Comparison of ENCODE assay signal across 8 cellular contexts in the genomic region with DNA sequence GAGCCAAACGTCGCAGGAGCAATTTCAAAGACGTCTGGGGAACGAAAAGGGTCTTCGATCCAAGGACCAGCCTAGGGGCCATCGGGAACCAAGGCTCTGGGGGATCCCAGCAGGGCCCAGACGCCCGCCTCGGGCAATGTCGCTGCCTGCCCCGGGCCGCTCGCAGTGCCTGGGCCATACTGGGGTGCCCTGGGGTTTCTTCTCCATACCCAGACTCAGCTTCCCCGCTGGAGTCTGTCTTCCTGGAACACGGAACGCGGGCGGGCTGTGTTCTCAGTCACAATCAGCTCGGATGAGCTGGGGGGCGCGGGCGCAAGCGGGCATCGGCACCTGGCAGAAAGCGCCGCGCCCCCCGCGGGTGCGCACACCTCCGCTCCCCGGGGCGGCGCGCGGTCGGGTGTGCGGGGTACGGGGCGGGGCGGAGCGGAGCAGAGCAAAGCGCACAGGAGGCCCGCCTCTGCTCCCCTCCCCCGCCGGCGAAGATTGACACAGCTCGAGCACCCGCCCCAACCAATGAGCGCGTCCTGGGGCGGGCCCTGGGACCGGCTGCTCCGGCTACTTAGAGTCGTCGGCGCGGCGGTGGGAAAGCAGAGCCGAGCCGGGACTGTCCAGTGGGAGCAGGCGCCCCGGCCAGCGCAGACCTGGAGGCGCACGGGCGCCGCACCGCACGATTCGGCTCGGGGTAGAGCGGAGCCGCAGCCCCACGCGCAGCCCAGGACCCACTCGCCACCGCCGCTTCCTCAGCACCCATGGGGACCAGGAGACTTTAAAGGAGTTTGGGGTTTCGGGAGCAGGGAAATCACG. TPM values are rescaled to one million over a fixed set of nuclear protein-coding genes. Genes with fewer than 3 reads are reported as not detected.
DNase-seq lines count a peak whose midpoint lies in the region; ATAC-seq and TF ChIP-seq lines count a peak whose summit lies in the region.

A gene with protein sequence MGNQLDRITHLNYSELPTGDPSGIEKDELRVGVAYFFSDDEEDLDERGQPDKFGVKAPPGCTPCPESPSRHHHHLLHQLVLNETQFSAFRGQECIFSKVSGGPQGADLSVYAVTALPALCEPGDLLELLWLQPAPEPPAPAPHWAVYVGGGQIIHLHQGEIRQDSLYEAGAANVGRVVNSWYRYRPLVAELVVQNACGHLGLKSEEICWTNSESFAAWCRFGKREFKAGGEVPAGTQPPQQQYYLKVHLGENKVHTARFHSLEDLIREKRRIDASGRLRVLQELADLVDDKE (plus strand): TSS at position 585 of the 804 bp plus-strand sequence. CDS start 1,263 bp downstream, outside the sequence.

- no peak within 1 kb of the TSS for H3K9ac ChIP-seq in muscle layer of colon (ENCODE audit: low read length)

- TF ChIP-seq CTCF in Calu3 (IDR thresholded peaks at IDR 0.05; ENCODE audit: unreplicated experiment) (no peak), uterus (IDR thresholded peaks at IDR 0.05) (no peak)

- peak within 1 kb of the TSS; percentile 54 for H3K27ac Mint-ChIP-seq in Calu3 (ENCODE audit: unreplicated experiment)

- H3K27ac ChIP-seq in muscle layer of colon (ENCODE audit: low read depth, low read length): no peak within 1 kb of the TSS
- H3K27ac ChIP-seq in uterus: no peak within 1 kb of the TSS

- H3K9me3 ChIP-seq in muscle layer of colon (ENCODE audit: low read length): no peaks in the 10 kb centered on the region
- no peaks in the 10 kb centered on the region for H3K9me3 ChIP-seq in uterus

- no peak for ATAC-seq in HG03045 (IDR thresholded peaks at IDR 0.05; ENCODE audit: unreplicated experiment)

- H3K27me3 ChIP-seq in muscle layer of colon (ENCODE audit: control insufficient read depth in 1 of 2, insufficient read depth in 2 of 2, low read length in 2 of 2): peaks cover 0 to 14% of the 10 kb centered on the region in 2 donors
- H3K27me3 ChIP-seq in uterus: no peaks in the 10 kb centered on the region

- peaks cover 40% of the 10 kb centered on the region for H3K36me3 Mint-ChIP-seq in Calu3 (ENCODE audit: insufficient read depth, unreplicated experiment)

- peaks cover 20% of the 10 kb centered on the region for H3K4me1 ChIP-seq in muscle layer of colon (ENCODE audit: insufficient read depth, low read length)
- H3K4me1 ChIP-seq in uterus: no peaks in the 10 kb centered on the region

- no peaks in the 10 kb centered on the region for H3K9me3 Mint-ChIP-seq in Calu3 (ENCODE audit: low read depth, unreplicated experiment)

- H3K4me1 Mint-ChIP-seq in Calu3 (ENCODE audit: low read depth, unreplicated experiment): peaks cover 22% of the 10 kb centered on the region

- intact Hi-C loops in Calu3 (cut with micrococcal nuclease; ENCODE audit: unreplicated experiment) (loop anchor here (2.0 to 5.0 kb wide), 4 partner anchors 945 to 1582 kb away; no protein-coding TSS in a partner anchor), uterus (cut with DNase I; ENCODE audit: low total_unique reads) (no loop called here)

- DNase-seq in Calu3 (peak; percentile 94), M059J (ENCODE audit: low read depth) (peak; percentile 59), SW 1271 (lab: John Stamatoyannopoulos, UW) (peak; percentile 53 to 79), fibroblast of peridontal ligament (ENCODE audit: extremely low read depth) (peak; percentile 50), uterus (peak; percentile 80 to 82)
- DNase-seq in activated CD4-positive, alpha-beta T cell treated with anti-CD3 and anti-CD28 coated beads, Interleukin-2, amount 50 U/mL, for 4 hours: no peak

- peak within 1 kb of the TSS; percentile 87 for H3K4me3 Mint-ChIP-seq in Calu3 (ENCODE audit: low read depth, unreplicated experiment)

- peak; percentile 89 to 90 for TF ChIP-seq POLR2A in uterus (IDR thresholded peaks at IDR 0.05)

- BruUV-seq in Calu3 (replicated peaks; lab: Mats Ljungman, UMichigan): no TSS peak

- H3K27me3 Mint-ChIP-seq in Calu3 (ENCODE audit: unreplicated experiment): no peaks in the 10 kb centered on the region

- CTCF ChIA-PET in Calu3 (lab: Charles Lee): no interaction called here

- H3K36me3 ChIP-seq in muscle layer of colon (ENCODE audit: insufficient read depth, low read length) (no peaks in the 10 kb centered on the region), uterus (no peaks in the 10 kb centered on the region)

- peak within 1 kb of the TSS; percentile 47 to 86 for H3K4me3 ChIP-seq in muscle layer of colon (ENCODE audit: low read depth in 1 of 2, low read length in 2 of 2)
- H3K4me3 ChIP-seq in uterus: peak within 1 kb of the TSS; percentile 29 to 56

RNA-seq across cellular contexts. Expression of the gene that starts here (rescaled TPM):
- 14.2 and 15.4 TPM in 2 replicates for total RNA-seq in Calu3 (2022)
- 0.57 and 0.79 TPM in 2 replicates for total RNA-seq in M059J (2014; rRNA removed; shearing (Covaris generic))
- 10 to 100 TPM in 3 of 4 donors, 1 to 10 TPM in 1; 5.1 to 14.1 (median 10.3) TPM for total RNA-seq in uterus

Comparison
In these comparisons a context has a peak if more than half of its experiments do, and no peak if none do; other contexts are left out.
1. Peak in DNase-seq in M059J; RNA of the gene not detected or under 1 TPM.
2. DNase-seq: peak in Calu3 (single experiment), SW 1271 (2 of 2), fibroblast of peridontal ligament (single experiment) and uterus (2 of 2); none in activated CD4-positive, alpha-beta T cell treated with anti-CD3 and anti-CD28 coated beads, Interleukin-2, amount 50 U/mL, for 4 hours (0 of 2).